In genomic region chr4:72326692-72327632, GRCh38 we compare ENCODE assay signal across 8 cellular contexts.
DNase-seq lines count a peak whose midpoint lies in the region; ATAC-seq, FAIRE-seq and TF ChIP-seq lines count a peak whose summit lies in the region.

No MANE protein-coding gene starts in this region.

- H3K27ac Mint-ChIP-seq in activated T-helper 1 cell treated with anti-CD3 and anti-CD28 coated beads, Interleukin-12 subunit alpha, Interleukin-12 subunit beta, Interleukin-2, Interleukin-4 antibody, amounts not matched to agents 30 ng/mL and 10 ng/mL and 1 ng/mL, durations not matched to agents 14 hours and 24 hours and 36 hours = no peak overlapping the region

- H3K36me3 ChIP-seq in Loucy (ENCODE audit: insufficient read depth, low read length) = no peaks in the 10 kb centered on the region
- no peaks in the 10 kb centered on the region for H3K36me3 ChIP-seq in adipocyte (ENCODE audit: control insufficient read depth, insufficient read depth, low read length, severe bottlenecking)
- no peaks in the 10 kb centered on the region for H3K36me3 ChIP-seq in keratinocyte (ENCODE audit: control insufficient read depth in 2 of 2, extremely low read depth in 1 of 2, insufficient read depth in 2 of 2, low read length in 2 of 2)

- no peaks in the 10 kb centered on the region for H3K9me2 ChIP-seq in Loucy (replicated peaks; ENCODE audit: low read depth, low read length)

- TF ChIP-seq CTCF in GM10248 (IDR thresholded peaks at IDR 0.05; ENCODE audit: control extremely low read depth, extremely low read depth, low read depth, missing control alignments) (peak; percentile 43), Loucy (conservative IDR thresholded peaks at IDR 0.05; ENCODE audit: low read length) (peak; percentile 77), keratinocyte (optimal IDR thresholded peaks at IDR 0.05 in 1 of 3, IDR thresholded peaks at IDR 0.05 in 1 of 3, conservative IDR thresholded peaks at IDR 0.05 in 1 of 3; ENCODE audit: extremely low read depth in 1 of 3, insufficient read depth in 2 of 3, low read length in 3 of 3) (peak; percentile 37 to 49 (median 45))

- no peak overlapping the region for H3K4me2 ChIP-seq in Loucy (ENCODE audit: low read depth, low read length, poor library complexity, severe bottlenecking)
- H3K4me2 ChIP-seq in keratinocyte (ENCODE audit: control insufficient read depth, extremely low read depth, insufficient read depth, low read depth, low read length) = no peak overlapping the region

- no peaks in the 10 kb centered on the region for H3K9me3 Mint-ChIP-seq in activated T-helper 1 cell treated with anti-CD3 and anti-CD28 coated beads, Interleukin-12 subunit alpha, Interleukin-12 subunit beta, Interleukin-2, Interleukin-4 antibody, amounts not matched to agents 30 ng/mL and 10 ng/mL and 1 ng/mL, durations not matched to agents 14 hours and 24 hours and 36 hours

- DNase-seq in GM10248 (ENCODE audit: extremely low spot score) (peak; percentile 4), adipocyte (ENCODE audit: low read depth) (peak; percentile 75), keratinocyte (ENCODE audit: low read depth, low spot score) (no peak), GM19239 (ENCODE audit: insufficient read length, low spot score) (no peak)
- no peak for DNase-seq in activated T-helper 1 cell treated with anti-CD3 and anti-CD28 coated beads, Interleukin-12 subunit alpha, Interleukin-12 subunit beta, Interleukin-2, Interleukin-4 antibody, amounts not matched to agents 30 ng/mL and 10 ng/mL and 1 ng/mL, durations not matched to agents 14 hours and 24 hours and 36 hours (ENCODE audit: low spot score)

- no peak overlapping the region for H2AFZ ChIP-seq in Loucy (ENCODE audit: low read length)
- no peak overlapping the region for H2AFZ ChIP-seq in keratinocyte (ENCODE audit: control insufficient read depth, low read length)

- intact Hi-C loops in activated T-helper 1 cell treated with anti-CD3 and anti-CD28 coated beads, Interleukin-12 subunit alpha, Interleukin-12 subunit beta, Interleukin-2, Interleukin-4 antibody, amounts not matched to agents 30 ng/mL and 10 ng/mL and 1 ng/mL, durations not matched to agents 14 hours and 24 hours and 36 hours (cut with micrococcal nuclease) = loop anchor here (10.0 kb wide), 1 partner anchor 1328 kb away; no protein-coding TSS in a partner anchor

- H3K4me1 ChIP-seq in Loucy (ENCODE audit: insufficient read depth, low read length, poor library complexity, severe bottlenecking) (no peaks in the 10 kb centered on the region), adipocyte (ENCODE audit: control insufficient read depth, insufficient read depth, low read length) (peaks cover 3% of the 10 kb centered on the region), keratinocyte (ENCODE audit: control insufficient read depth, extremely low read depth, insufficient read depth, low read length) (no peaks in the 10 kb centered on the region)

- no peaks in the 10 kb centered on the region for H3F3A ChIP-seq in Loucy (ENCODE audit: low read depth)

- H3K4me1 Mint-ChIP-seq in activated T-helper 1 cell treated with anti-CD3 and anti-CD28 coated beads, Interleukin-12 subunit alpha, Interleukin-12 subunit beta, Interleukin-2, Interleukin-4 antibody, amounts not matched to agents 30 ng/mL and 10 ng/mL and 1 ng/mL, durations not matched to agents 14 hours and 24 hours and 36 hours (ENCODE audit: low read depth) = no peaks in the 10 kb centered on the region

- H3K79me2 ChIP-seq in Loucy (ENCODE audit: insufficient read depth, low read length) (no peaks in the 10 kb centered on the region), keratinocyte (ENCODE audit: control insufficient read depth, insufficient read depth, low read length) (no peaks in the 10 kb centered on the region)

- no peaks in the 10 kb centered on the region for H3K9me1 ChIP-seq in keratinocyte (ENCODE audit: control insufficient read depth, extremely low read depth, insufficient read depth, low read length)

- CTCF ChIA-PET in GM10248 (lab: Yijun Ruan, JAX) = interaction anchor here (0.8 to 3.9 kb wide), 16 partner anchors 8 to 1119 kb away, joined by 3 to 18 read pairs (median 4); no protein-coding TSS in a partner anchor

- no peak overlapping the region for H3K9ac ChIP-seq in Loucy (ENCODE audit: low read depth, low read length, poor library complexity, severe bottlenecking)
- no peak overlapping the region for H3K9ac ChIP-seq in adipocyte (ENCODE audit: low read length)
- no peak overlapping the region for H3K9ac ChIP-seq in keratinocyte (ENCODE audit: control insufficient read depth, extremely low read depth, insufficient read depth, low read length)

- POLR2A ChIA-PET in GM10248 (lab: Yijun Ruan, JAX) = interaction anchor here (0.7 kb wide), 1 partner anchor 1209 kb away, joined by 3 read pairs; no protein-coding TSS in a partner anchor

- peaks cover 6% of the 10 kb centered on the region for H3K27me3 Mint-ChIP-seq in activated T-helper 1 cell treated with anti-CD3 and anti-CD28 coated beads, Interleukin-12 subunit alpha, Interleukin-12 subunit beta, Interleukin-2, Interleukin-4 antibody, amounts not matched to agents 30 ng/mL and 10 ng/mL and 1 ng/mL, durations not matched to agents 14 hours and 24 hours and 36 hours (ENCODE audit: insufficient read depth)

- H3K36me3 Mint-ChIP-seq in activated T-helper 1 cell treated with anti-CD3 and anti-CD28 coated beads, Interleukin-12 subunit alpha, Interleukin-12 subunit beta, Interleukin-2, Interleukin-4 antibody, amounts not matched to agents 30 ng/mL and 10 ng/mL and 1 ng/mL, durations not matched to agents 14 hours and 24 hours and 36 hours (ENCODE audit: low read depth) = no peaks in the 10 kb centered on the region

- no peak overlapping the region for H3K27ac ChIP-seq in keratinocyte (ENCODE audit: control insufficient read depth, insufficient read depth, low read length)

- H3K9me3 ChIP-seq in Loucy (ENCODE audit: insufficient read depth, low read depth, low read length) = no peaks in the 10 kb centered on the region
- H3K9me3 ChIP-seq in adipocyte (ENCODE audit: control insufficient read depth, low read length) = no peaks in the 10 kb centered on the region
- H3K9me3 ChIP-seq in keratinocyte (ENCODE audit: control insufficient read depth, low read depth, low read length) = no peaks in the 10 kb centered on the region

- ATAC-seq in HG03039 (IDR thresholded peaks at IDR 0.05; ENCODE audit: unreplicated experiment) (no peak), HG02840 (IDR thresholded peaks at IDR 0.05; ENCODE audit: low FRiP score, unreplicated experiment) (no peak)

- H3K4me3 ChIP-seq in Loucy (ENCODE audit: low read length, poor library complexity, severe bottlenecking) = no peak overlapping the region
- no peak overlapping the region for H3K4me3 ChIP-seq in adipocyte (ENCODE audit: low read length)
- H3K4me3 ChIP-seq in keratinocyte (ENCODE audit: control insufficient read depth in 2 of 3, extremely low read depth in 1 of 3, insufficient read depth in 2 of 3, low read depth in 1 of 3, low read length in 3 of 3) = no peak overlapping the region

- H3K4me3 Mint-ChIP-seq in activated T-helper 1 cell treated with anti-CD3 and anti-CD28 coated beads, Interleukin-12 subunit alpha, Interleukin-12 subunit beta, Interleukin-2, Interleukin-4 antibody, amounts not matched to agents 30 ng/mL and 10 ng/mL and 1 ng/mL, durations not matched to agents 14 hours and 24 hours and 36 hours = no peak overlapping the region

- H3K27me3 ChIP-seq in Loucy (ENCODE audit: insufficient read depth, low read length, poor library complexity, severe bottlenecking) (no peaks in the 10 kb centered on the region), adipocyte (replicated peaks; ENCODE audit: control insufficient read depth, insufficient read depth, low read length) (no peaks in the 10 kb centered on the region), keratinocyte (ENCODE audit: control insufficient read depth, extremely low read depth, insufficient read depth, low read length) (no peaks in the 10 kb centered on the region)

- dilution Hi-C loops in keratinocyte (cut with MboI; ENCODE audit: extremely low pct_ligation_motif_present, low sequenced_read_pairs) = no loop called here

- no peaks in the 10 kb centered on the region for H4K20me1 ChIP-seq in Loucy (ENCODE audit: insufficient read depth, low read length, poor library complexity, severe bottlenecking)
- H4K20me1 ChIP-seq in keratinocyte (ENCODE audit: control insufficient read depth, extremely low read depth, insufficient read depth, low read length) = no peaks in the 10 kb centered on the region

- FAIRE-seq in keratinocyte (lab: Jason Lieb, UNC) = no peak
- FAIRE-seq in GM19239 (lab: Jason Lieb, UNC) = no peak

Comparison
In these comparisons a context has a peak if more than half of its experiments do, and no peak if none do; other contexts are left out.
1. DNase-seq: peak in GM10248 (single experiment) and adipocyte (single experiment); none in keratinocyte (single experiment), GM19239 (single experiment) and activated T-helper 1 cell treated with anti-CD3 and anti-CD28 coated beads, Interleukin-12 subunit alpha, Interleukin-12 subunit beta, Interleukin-2, Interleukin-4 antibody, amounts not matched to agents 30 ng/mL and 10 ng/mL and 1 ng/mL, durations not matched to agents 14 hours and 24 hours and 36 hours (single experiment).
2. Peak in every context shown above with its lines, with median percentiles within 50 percentile points of each other: CTCF ChIP-seq.